Comparison of ENCODE assay signal across 14 cellular contexts in the genomic region with DNA sequence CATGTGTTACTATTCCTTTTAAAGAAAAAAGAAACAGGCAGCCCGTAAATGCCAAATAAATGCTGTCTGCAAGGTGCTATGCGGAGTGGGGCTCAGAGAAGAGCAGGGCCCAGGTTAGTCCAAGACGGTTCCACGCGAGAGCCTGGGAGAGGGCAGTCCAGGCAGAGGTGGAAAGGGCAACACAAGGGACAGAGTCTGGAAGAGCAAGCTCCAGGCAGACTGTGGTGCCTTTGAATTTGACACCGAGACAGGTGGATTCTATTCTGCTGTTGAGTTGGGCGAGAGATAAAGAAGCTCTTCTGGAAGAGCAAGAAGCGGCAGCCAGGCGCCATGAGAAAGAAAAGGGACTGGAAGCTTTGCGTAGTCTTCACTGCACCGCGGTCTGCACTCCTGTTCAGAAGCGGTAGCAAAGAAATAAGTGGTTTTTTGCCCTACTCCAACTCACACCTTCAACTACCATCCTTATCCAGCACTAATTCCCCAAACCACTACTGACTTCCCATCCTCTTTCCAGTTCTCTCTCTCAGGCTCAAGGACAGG. TPM values are rescaled to one million over a fixed set of nuclear protein-coding genes. Genes with fewer than 3 reads are reported as not detected.
DNase-seq lines count a peak whose midpoint lies in the region; ATAC-seq lines count a peak whose summit lies in the region.
"Had no signal": no experiment of that assay in that cellular context is flagged by ENCODE, and none has a peak within 500 bp of the region (broad histone marks: within the 10 kb centered on the region; RNA-seq: fewer than 3 reads in every experiment).

No MANE protein-coding gene starts in this region.

- H3K36me3 Mint-ChIP-seq in stimulated activated naive CD8-positive, alpha-beta T cell treated with anti-CD3 and anti-CD28 coated beads, Interleukin-15, Interleukin-2, amounts not matched to agents 100 ng/mL and 50 ng/mL, for 24 hours (ENCODE audit: low read depth): peaks cover 14% of the 10 kb centered on the region
- H3K36me3 Mint-ChIP-seq in T-cell: peaks cover 17% of the 10 kb centered on the region
- H3K36me3 Mint-ChIP-seq in effector memory CD8-positive, alpha-beta T cell (ENCODE audit: insufficient read depth): peaks cover 83% of the 10 kb centered on the region

- peak overlapping the region; percentile 83 for H3K27ac Mint-ChIP-seq in stimulated activated naive CD8-positive, alpha-beta T cell treated with anti-CD3 and anti-CD28 coated beads, Interleukin-15, Interleukin-2, amounts not matched to agents 100 ng/mL and 50 ng/mL, for 24 hours
- peak overlapping the region; percentile 87 to 91 for H3K27ac Mint-ChIP-seq in T-cell
- H3K27ac Mint-ChIP-seq in effector memory CD8-positive, alpha-beta T cell: peak overlapping the region; percentile 85 to 91

- H3K4me1 Mint-ChIP-seq in stimulated activated naive CD8-positive, alpha-beta T cell treated with anti-CD3 and anti-CD28 coated beads, Interleukin-15, Interleukin-2, amounts not matched to agents 100 ng/mL and 50 ng/mL, for 24 hours (ENCODE audit: low read depth): peaks cover 93% of the 10 kb centered on the region
- H3K4me1 Mint-ChIP-seq in T-cell: peaks cover 92 to 96% (median 93%) of the 10 kb centered on the region in 3 donors
- H3K4me1 Mint-ChIP-seq in effector memory CD8-positive, alpha-beta T cell (ENCODE audit: low read depth in 2 of 2): peaks cover 76 to 87% of the 10 kb centered on the region in 2 donors

- CTCF ChIA-PET in T-cell (lab: Charles Lee): interaction anchor here in 1 of 2 donors (0.7 to 2.0 kb wide), 2 partner anchors 11 to 21 kb away, joined by 5 to 7 read pairs; no protein-coding TSS in a partner anchor

- POLR2A ChIA-PET in T-cell (lab: Charles Lee): interaction anchor here (0.6 to 1.6 kb wide), 4 partner anchors 13 to 290 kb away, joined by 3 to 17 read pairs (median 4); no protein-coding TSS in a partner anchor

- ATAC-seq in stimulated activated naive CD8-positive, alpha-beta T cell treated with anti-CD3 and anti-CD28 coated beads, Interleukin-15, Interleukin-2, amounts not matched to agents 100 U/mL and 50 U/mL, for 24 hours: no peak
- ATAC-seq in T-cell (replicated peaks in 1 of 4) (no peak), GM18907 (IDR thresholded peaks at IDR 0.05; ENCODE audit: unreplicated experiment) (no peak), HG03108 (IDR thresholded peaks at IDR 0.05; ENCODE audit: unreplicated experiment) (no peak)
- ATAC-seq in effector memory CD8-positive, alpha-beta T cell (replicated peaks): no peak

- peak overlapping the region; percentile 50 for H3K4me3 Mint-ChIP-seq in stimulated activated naive CD8-positive, alpha-beta T cell treated with anti-CD3 and anti-CD28 coated beads, Interleukin-15, Interleukin-2, amounts not matched to agents 100 ng/mL and 50 ng/mL, for 24 hours
- peak overlapping the region; percentile 62 to 80 (median 74) for H3K4me3 Mint-ChIP-seq in T-cell
- H3K4me3 Mint-ChIP-seq in effector memory CD8-positive, alpha-beta T cell: peak overlapping the region; percentile 69 to 80

- H3K9me3 Mint-ChIP-seq in stimulated activated naive CD8-positive, alpha-beta T cell treated with anti-CD3 and anti-CD28 coated beads, Interleukin-15, Interleukin-2, amounts not matched to agents 100 ng/mL and 50 ng/mL, for 24 hours: no peaks in the 10 kb centered on the region
- H3K9me3 Mint-ChIP-seq in T-cell: no peaks in the 10 kb centered on the region
- no peaks in the 10 kb centered on the region for H3K9me3 Mint-ChIP-seq in effector memory CD8-positive, alpha-beta T cell

- no peaks in the 10 kb centered on the region for H3K27me3 Mint-ChIP-seq in stimulated activated naive CD8-positive, alpha-beta T cell treated with anti-CD3 and anti-CD28 coated beads, Interleukin-15, Interleukin-2, amounts not matched to agents 100 ng/mL and 50 ng/mL, for 24 hours
- no peaks in the 10 kb centered on the region for H3K27me3 Mint-ChIP-seq in T-cell
- H3K27me3 Mint-ChIP-seq in effector memory CD8-positive, alpha-beta T cell: no peaks in the 10 kb centered on the region

- DNase-seq in stimulated activated naive CD8-positive, alpha-beta T cell treated with anti-CD3 and anti-CD28 coated beads, Interleukin-15, Interleukin-2, amounts not matched to agents 100 U/mL and 50 U/mL, for 24 hours: no peak
- no peak for DNase-seq in T-cell
- DNase-seq in effector memory CD8-positive, alpha-beta T cell: no peak
- DNase-seq in NCI-H1092 treated with DMSO at 0.1 percent for 48 hours (lab: John Stamatoyannopoulos, UW): no peak
- DNase-seq in epidermal melanocyte (ENCODE audit: insufficient read length, low spot score): no peak
- DNase-seq: AML-193, DMS79 treated with DMSO at 0.1 percent for 48 hours, erythroblast, NCI-H2171, T-helper 9 cell, testis had no signal

RNA-seq across cellular contexts. Expression of a gene that starts 55.5 kb away (rescaled TPM):
- 100 to 1,000 TPM; 357 to 509 (median 372) TPM for total RNA-seq in T-cell
